In genomic region chr10:80443531-80443974, GRCh38 we compare ENCODE assay signal across 9 cellular contexts. TPM values are rescaled to one million over a fixed set of nuclear protein-coding genes. Genes with fewer than 3 reads are reported as not detected.
DNase-seq lines count a peak whose midpoint lies in the region; ATAC-seq and TF ChIP-seq lines count a peak whose summit lies in the region.
"Had no signal": no experiment of that assay in that cellular context is flagged by ENCODE, and none has a peak within 500 bp of the region (broad histone marks: within the 10 kb centered on the region; RNA-seq: fewer than 3 reads in every experiment).

No MANE protein-coding gene starts in this region.

- CTCF ChIA-PET in activated CD4-positive, alpha-beta memory T cell treated with anti-CD3 and anti-CD28 coated beads, Interleukin-2, amount 10 ng/mL, durations not matched to agents 7 days and 5 days (lab: Charles Lee), result interaction anchor here (0.7 to 14.5 kb wide), 31 partner anchors 9 to 257 kb away, joined by 3 to 318 read pairs (median 6); no protein-coding TSS in a partner anchor

- H3K9me3 Mint-ChIP-seq in activated CD4-positive, alpha-beta memory T cell treated with anti-CD3 and anti-CD28 coated beads, Interleukin-2, amount 10 ng/mL, durations not matched to agents 7 days and 5 days, result no peaks in the 10 kb centered on the region

- H3K4me1 ChIP-seq in sigmoid colon, result peaks cover 0 to 9% (median 0%) of the 10 kb centered on the region in 4 donors

- H3K27ac Mint-ChIP-seq in activated CD4-positive, alpha-beta memory T cell treated with anti-CD3 and anti-CD28 coated beads, Interleukin-2, amount 10 ng/mL, durations not matched to agents 7 days and 5 days, result peak overlapping the region; percentile 66

- no peak overlapping the region for H3K4me3 ChIP-seq in sigmoid colon

- H3K27me3 Mint-ChIP-seq in activated CD4-positive, alpha-beta memory T cell treated with anti-CD3 and anti-CD28 coated beads, Interleukin-2, amount 10 ng/mL, durations not matched to agents 7 days and 5 days, result peaks cover 4% of the 10 kb centered on the region

- ATAC-seq in GM18870 (IDR thresholded peaks at IDR 0.05; ENCODE audit: unreplicated experiment) (peak; percentile 63), GM19397 (IDR thresholded peaks at IDR 0.05; ENCODE audit: unreplicated experiment) (no peak)

- TF ChIP-seq EP300 in sigmoid colon (IDR thresholded peaks at IDR 0.05), result no peak

- TF ChIP-seq CTCF in LNCAP (IDR thresholded peaks at IDR 0.05), result peak; percentile 39
- TF ChIP-seq CTCF in sigmoid colon (IDR thresholded peaks at IDR 0.05), result no peak

- WGBS in sigmoid colon, 2 donors, result 58 to 67% methylated on average over 6 of the region's 6 CpGs

- DNase-seq in AML-193 (lab: John Stamatoyannopoulos, UW) (peak; percentile 66 to 71), iris pigment epithelial cell (ENCODE audit: low read depth) (peak; percentile 44), KBM-7 (no peak), sigmoid colon (no peak)
- peak; percentile 32 for DNase-seq in activated CD4-positive, alpha-beta memory T cell treated with anti-CD3 and anti-CD28 coated beads, Interleukin-2, amount 10 ng/mL, durations not matched to agents 7 days and 5 days

- in situ Hi-C loops in KBM-7 (cut with MboI; ENCODE audit: low pct_unique_long_range_greater_than_20kb, low sequenced_read_pairs), result no loop called here

- H3K4me3 Mint-ChIP-seq in activated CD4-positive, alpha-beta memory T cell treated with anti-CD3 and anti-CD28 coated beads, Interleukin-2, amount 10 ng/mL, durations not matched to agents 7 days and 5 days, result no peak overlapping the region

- H3K27ac ChIP-seq in sigmoid colon, result no peak overlapping the region
- H3K27ac ChIP-seq: HL-60 had no signal

- no peaks in the 10 kb centered on the region for H3K9me3 ChIP-seq in sigmoid colon

- H3K36me3 Mint-ChIP-seq in activated CD4-positive, alpha-beta memory T cell treated with anti-CD3 and anti-CD28 coated beads, Interleukin-2, amount 10 ng/mL, durations not matched to agents 7 days and 5 days (ENCODE audit: low read depth), result no peaks in the 10 kb centered on the region

- TF ChIP-seq POLR2A in sigmoid colon (IDR thresholded peaks at IDR 0.05), result no peak

- POLR2A ChIA-PET in activated CD4-positive, alpha-beta memory T cell treated with anti-CD3 and anti-CD28 coated beads, Interleukin-2, amount 10 ng/mL, durations not matched to agents 7 days and 5 days (lab: Charles Lee), result interaction anchor here (0.8 to 2.3 kb wide), 9 partner anchors 13 to 86 kb away, joined by 3 to 22 read pairs (median 4); no protein-coding TSS in a partner anchor

- H3K27me3 ChIP-seq in sigmoid colon, result no peaks in the 10 kb centered on the region

- intact Hi-C loops in sigmoid colon (cut with DNase I), result no loop called here

- H3K4me1 Mint-ChIP-seq in activated CD4-positive, alpha-beta memory T cell treated with anti-CD3 and anti-CD28 coated beads, Interleukin-2, amount 10 ng/mL, durations not matched to agents 7 days and 5 days, result peaks cover 36% of the 10 kb centered on the region

- H3K36me3 ChIP-seq in sigmoid colon, result no peaks in the 10 kb centered on the region

RNA-seq across cellular contexts. Expression of gene TSPAN14, which starts 10.6 kb away (rescaled TPM):
- 100 to 1,000 TPM; 130 to 136 TPM for total RNA-seq in activated CD4-positive, alpha-beta memory T cell treated with anti-CD3 and anti-CD28 coated beads, Interleukin-2, amount 10 ng/mL, durations not matched to agents 7 days and 5 days
- 10 to 100 TPM; 22.0 to 29.9 (median 23.9) TPM for total RNA-seq in sigmoid colon
- polyA plus RNA-seq in sigmoid colon, result 10 to 100 TPM; 12.0 to 67.3 (median 14.1) TPM

RNA-seq across cellular contexts. Expression of gene PRXL2A, which starts 35.2 kb away (rescaled TPM):
- total RNA-seq in activated CD4-positive, alpha-beta memory T cell treated with anti-CD3 and anti-CD28 coated beads, Interleukin-2, amount 10 ng/mL, durations not matched to agents 7 days and 5 days, result 1 to 10 TPM; 4.5 to 5.2 TPM
- total RNA-seq in sigmoid colon, result 10 to 100 TPM; 43.7 to 57.4 (median 50.9) TPM
- 10 to 100 TPM; 33.3 to 63.5 (median 37.8) TPM for polyA plus RNA-seq in sigmoid colon

Comparison
In these comparisons a context has a peak if more than half of its experiments do, and no peak if none do; other contexts are left out.
1. DNase-seq: peak in AML-193 (2 of 2), activated CD4-positive, alpha-beta memory T cell treated with anti-CD3 and anti-CD28 coated beads, Interleukin-2, amount 10 ng/mL, durations not matched to agents 7 days and 5 days (single experiment) and iris pigment epithelial cell (single experiment); none in KBM-7 (single experiment) and sigmoid colon (single experiment).
2. RNA of gene TSPAN14, which starts 10.6 kb away (total RNA-seq): 130 to 136 TPM in activated CD4-positive, alpha-beta memory T cell treated with anti-CD3 and anti-CD28 coated beads, Interleukin-2, amount 10 ng/mL, durations not matched to agents 7 days and 5 days; 22.0 to 29.9 TPM in sigmoid colon; every median in the first group is over 4 times any median in the second.
3. RNA of gene PRXL2A, which starts 35.2 kb away (total RNA-seq): 43.7 to 57.4 TPM in sigmoid colon; 4.5 to 5.2 TPM in activated CD4-positive, alpha-beta memory T cell treated with anti-CD3 and anti-CD28 coated beads, Interleukin-2, amount 10 ng/mL, durations not matched to agents 7 days and 5 days; every median in the first group is over 4 times any median in the second.